ENCODE assay signal across 22 cellular contexts in genomic region chr6:159512571-159512970, GRCh38.
DNase-seq lines count a peak whose midpoint lies in the region; ATAC-seq and TF ChIP-seq lines count a peak whose summit lies in the region.
"Had no signal": no experiment of that assay in that cellular context is flagged by ENCODE, and none has a peak within 500 bp of the region (broad histone marks: within the 10 kb centered on the region; RNA-seq: fewer than 3 reads in every experiment).

No MANE protein-coding gene starts in this region.

- H3K9me3 ChIP-seq in lower lobe of right lung = no peaks in the 10 kb centered on the region
- no peaks in the 10 kb centered on the region for H3K9me3 ChIP-seq in upper lobe of left lung
- H3K9me3 ChIP-seq: BE2C had no signal

- DNase-seq in lower lobe of right lung (no peak), upper lobe of left lung (no peak), NK-92 (lab: John Stamatoyannopoulos, UW; ENCODE audit: unreplicated experiment) (no peak)
- no peak for DNase-seq in activated naive CD4-positive, alpha-beta T cell treated with anti-CD3 and anti-CD28 coated beads, Interleukin-2, amount 50 U/mL, for 16 hours
- DNase-seq: 8988T; ACHN; BE2C; C1 segment of cervical spinal cord; CD4-positive, alpha-beta memory T cell; CD4-positive, CD25-positive, alpha-beta regulatory T cell; CD8-positive, alpha-beta memory T cell; COR-L47; DMS 273 treated with DMSO at 0.1 percent for 48 hours; DMS153; DMS53; DMS79; DND-41; EL; GDM1 had no signal

- WGBS in upper lobe of left lung, 2 donors = 56 to 66% methylated on average over 2 of the region's 2 CpGs

- H3K4me3 ChIP-seq in lower lobe of right lung (no peak overlapping the region), upper lobe of left lung (no peak overlapping the region)
- H3K4me3 ChIP-seq: BLaER1, GM12878 had no signal

- peak; percentile 67 to 89 for ATAC-seq in lower lobe of right lung
- peak; percentile 40 to 66 for ATAC-seq in upper lobe of left lung (ENCODE audit: low FRiP score in 2 of 2)
- no peak for ATAC-seq in HG02981 (IDR thresholded peaks at IDR 0.05; ENCODE audit: unreplicated experiment)
- ATAC-seq: GM12878 had no signal

- TF ChIP-seq CTCF in lower lobe of right lung (IDR thresholded peaks at IDR 0.05) (no peak), upper lobe of left lung (IDR thresholded peaks at IDR 0.05) (no peak)

- H3K4me1 ChIP-seq in lower lobe of right lung = no peaks in the 10 kb centered on the region
- H3K4me1 ChIP-seq in upper lobe of left lung = no peaks in the 10 kb centered on the region
- H3K4me1 ChIP-seq: BE2C, BLaER1 had no signal

- TF ChIP-seq EP300 in upper lobe of left lung (IDR thresholded peaks at IDR 0.05) = no peak

- H3K36me3 ChIP-seq in lower lobe of right lung (no peaks in the 10 kb centered on the region), upper lobe of left lung (no peaks in the 10 kb centered on the region)
- H3K36me3 ChIP-seq: BE2C, BLaER1 had no signal

- intact Hi-C loops in lower lobe of right lung (cut with DNase I) = no loop called here

- H3K27ac ChIP-seq in lower lobe of right lung (no peak overlapping the region), upper lobe of left lung (no peak overlapping the region)
- H3K27ac ChIP-seq: BLaER1 had no signal

- no peak for TF ChIP-seq POLR2A in upper lobe of left lung (IDR thresholded peaks at IDR 0.05)

- H3K27me3 ChIP-seq in lower lobe of right lung (ENCODE audit: low read depth) (no peaks in the 10 kb centered on the region), upper lobe of left lung (no peaks in the 10 kb centered on the region)
- H3K27me3 ChIP-seq: BLaER1 had no signal
